Comparison of ENCODE assay signal across 20 cellular contexts in the genomic region with DNA sequence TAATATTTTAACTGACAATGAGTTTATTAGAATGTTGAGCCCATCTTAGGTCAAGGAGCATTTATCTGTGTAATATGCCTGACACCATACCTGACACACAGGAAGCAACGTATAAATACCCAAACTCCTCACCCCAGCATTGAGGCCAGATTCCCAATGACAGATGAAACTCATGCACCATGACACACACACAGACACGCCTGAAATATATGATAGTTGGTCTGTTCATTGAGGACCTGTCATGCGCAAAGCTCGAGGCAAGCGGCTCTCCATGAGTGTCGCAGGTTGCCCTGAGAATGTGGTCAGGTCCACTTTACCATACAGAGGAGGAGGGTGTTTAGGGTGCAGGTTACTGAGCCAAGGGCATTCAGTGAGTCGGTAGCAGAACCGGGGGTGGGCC.
DNase-seq lines count a peak whose midpoint lies in the region; ATAC-seq and TF ChIP-seq lines count a peak whose summit lies in the region.
"Had no signal": no experiment of that assay in that cellular context is flagged by ENCODE, and none has a peak within 500 bp of the region (broad histone marks: within the 10 kb centered on the region; RNA-seq: fewer than 3 reads in every experiment).

No MANE protein-coding gene starts in this region.

- CTCF ChIA-PET in T-cell (lab: Charles Lee), result no interaction called here

- H3K9me3 Mint-ChIP-seq in osteocyte (ENCODE audit: unreplicated experiment) (no peaks in the 10 kb centered on the region), T-cell (no peaks in the 10 kb centered on the region)
- H3K9me3 Mint-ChIP-seq: activated CD4-positive, alpha-beta T cell treated with anti-CD3 and anti-CD28 coated beads, Interleukin-2, amount 10 ng/mL, durations not matched to agents 24 days and 14 days; activated naive CD8-positive, alpha-beta T cell treated with anti-CD3 and anti-CD28 coated beads, Interleukin-2, amount 10 ng/mL, durations not matched to agents 7 days and 5 days; memory B cell; stimulated activated naive CD8-positive, alpha-beta T cell treated with anti-CD3 and anti-CD28 coated beads, Interleukin-15, amount 100 ng/mL, for 72 hours had no signal

- peaks cover 25% of the 10 kb centered on the region for H3K4me1 Mint-ChIP-seq in osteocyte (ENCODE audit: unreplicated experiment)
- peaks cover 26 to 46% (median 42%) of the 10 kb centered on the region in 3 donors for H3K4me1 Mint-ChIP-seq in T-cell

- H3K9me3 ChIP-seq in right atrium auricular region, result no peaks in the 10 kb centered on the region
- no peaks in the 10 kb centered on the region for H3K9me3 ChIP-seq in iPS-18a (ENCODE audit: control insufficient read depth, low read depth, low read length)
- H3K9me3 ChIP-seq: pancreas had no signal

- no peaks in the 10 kb centered on the region for H3K36me3 ChIP-seq in right atrium auricular region
- no peaks in the 10 kb centered on the region for H3K36me3 ChIP-seq in iPS-18a (ENCODE audit: control insufficient read depth, low read depth, low read length)
- H3K36me3 ChIP-seq: pancreas had no signal

- peak overlapping the region; percentile 82 for H3K27ac Mint-ChIP-seq in osteocyte (ENCODE audit: unreplicated experiment)
- H3K27ac Mint-ChIP-seq in T-cell, result no peak overlapping the region
- H3K27ac Mint-ChIP-seq: activated CD4-positive, alpha-beta T cell treated with anti-CD3 and anti-CD28 coated beads, Interleukin-2, amount 10 ng/mL, durations not matched to agents 24 days and 14 days; activated naive CD8-positive, alpha-beta T cell treated with anti-CD3 and anti-CD28 coated beads, Interleukin-2, amount 10 ng/mL, durations not matched to agents 7 days and 5 days; CD4-positive, alpha-beta memory T cell; memory B cell; stimulated activated naive CD8-positive, alpha-beta T cell treated with anti-CD3 and anti-CD28 coated beads, Interleukin-15, amount 100 ng/mL, for 72 hours had no signal

- H3K27ac ChIP-seq in right atrium auricular region (peak overlapping the region; percentile 78 to 91), iPS-18a (ENCODE audit: low read length) (peak overlapping the region; percentile 96)
- H3K27ac ChIP-seq: epithelial cell of prostate had no signal

- H3K4me1 ChIP-seq in right atrium auricular region, result peaks cover 0 to 99% of the 10 kb centered on the region in 2 donors
- peaks cover 47% of the 10 kb centered on the region for H3K4me1 ChIP-seq in iPS-18a (ENCODE audit: control insufficient read depth, low read depth, low read length)

- H3K27me3 ChIP-seq in right atrium auricular region, result no peaks in the 10 kb centered on the region
- H3K27me3 ChIP-seq in iPS-18a (ENCODE audit: control insufficient read depth, insufficient read depth, low read length), result no peaks in the 10 kb centered on the region
- H3K27me3 ChIP-seq: pancreas had no signal

- H3K36me3 Mint-ChIP-seq in osteocyte (ENCODE audit: unreplicated experiment) (no peaks in the 10 kb centered on the region), T-cell (no peaks in the 10 kb centered on the region)
- H3K36me3 Mint-ChIP-seq: CD4-positive, alpha-beta memory T cell had no signal

- intact Hi-C loops in Right ventricle myocardium inferior (cut with DNase I), result loop anchor here (10.0 kb wide), 2 partner anchors 88 to 392 kb away; partner anchors contain the start of gene MCUR1

- H3K4me3 Mint-ChIP-seq in osteocyte (ENCODE audit: unreplicated experiment) (no peak overlapping the region), T-cell (no peak overlapping the region)
- H3K4me3 Mint-ChIP-seq: activated CD4-positive, alpha-beta T cell treated with anti-CD3 and anti-CD28 coated beads, Interleukin-2, amount 10 ng/mL, durations not matched to agents 24 days and 14 days; activated naive CD8-positive, alpha-beta T cell treated with anti-CD3 and anti-CD28 coated beads, Interleukin-2, amount 10 ng/mL, durations not matched to agents 7 days and 5 days; memory B cell; stimulated activated naive CD8-positive, alpha-beta T cell treated with anti-CD3 and anti-CD28 coated beads, Interleukin-15, amount 100 ng/mL, for 72 hours had no signal

- DNase-seq in right atrium auricular region (ENCODE audit: low spot score) (no peak), Right ventricle myocardium inferior (ENCODE audit: missing footprints) (no peak), osteocyte (ENCODE audit: extremely low spot score, unreplicated experiment) (no peak), COR-L47 (lab: John Stamatoyannopoulos, UW) (no peak), T-cell (no peak), kidney glomerular epithelial cell (lab: John Stamatoyannopoulos, UW) (no peak), pons (ENCODE audit: low spot score) (no peak)
- DNase-seq: ACHN; activated CD4-positive, alpha-beta T cell treated with anti-CD3 and anti-CD28 coated beads, Interleukin-2, amount 10 ng/mL, durations not matched to agents 24 days and 14 days; activated naive CD8-positive, alpha-beta T cell treated with anti-CD3 and anti-CD28 coated beads, Interleukin-2, amount 10 ng/mL, durations not matched to agents 7 days and 5 days; activated T-cell treated with anti-CD3 and anti-CD28 coated beads for 4 hours; CD4-positive, alpha-beta memory T cell; head of caudate nucleus; NCI-H1105 treated with DMSO at 0.1 percent for 48 hours; pancreas; stimulated activated naive CD8-positive, alpha-beta T cell treated with anti-CD3 and anti-CD28 coated beads, Interleukin-15, amount 100 ng/mL, for 72 hours; T-helper 9 cell had no signal

- TF ChIP-seq CTCF in right atrium auricular region (IDR thresholded peaks at IDR 0.05), result no peak
- no peak for TF ChIP-seq CTCF in osteocyte (IDR thresholded peaks at IDR 0.05)

- H3K27me3 Mint-ChIP-seq in osteocyte (ENCODE audit: unreplicated experiment) (no peaks in the 10 kb centered on the region), T-cell (peaks cover 0 to 8% of the 10 kb centered on the region in 2 donors)
- H3K27me3 Mint-ChIP-seq: activated CD4-positive, alpha-beta T cell treated with anti-CD3 and anti-CD28 coated beads, Interleukin-2, amount 10 ng/mL, durations not matched to agents 24 days and 14 days; CD4-positive, alpha-beta memory T cell; memory B cell had no signal

- H3K9ac ChIP-seq in iPS-18a (ENCODE audit: low read length), result peak overlapping the region; percentile 34

- ATAC-seq in Right ventricle myocardium inferior (no peak), T-cell (replicated peaks in 1 of 4) (no peak)
- ATAC-seq: pancreas; stimulated activated naive CD8-positive, alpha-beta T cell treated with anti-CD3 and anti-CD28 coated beads, Interleukin-15, amount 100 ng/mL, for 72 hours had no signal

- H3K4me3 ChIP-seq in right atrium auricular region (no peak overlapping the region), iPS-18a (ENCODE audit: low read length) (peak overlapping the region; percentile 6)
- H3K4me3 ChIP-seq: pancreas had no signal

- POLR2A ChIA-PET in T-cell (lab: Charles Lee), result no interaction called here
